Comparison of ENCODE assay signal across 8 cellular contexts in genomic region chr1:237655778-237656177, GRCh38.
"Had no signal": no experiment of that assay in that cellular context is flagged by ENCODE, and none has a peak within 500 bp of the region (broad histone marks: within the 10 kb centered on the region; RNA-seq: fewer than 3 reads in every experiment).

No MANE protein-coding gene starts in this region.

- DNase-seq: IMR-90, KBM-7, KG1 had no signal

- ATAC-seq: HepG2, K562 had no signal

- FAIRE-seq: HepG2, HTR-8/SVneo, K562 had no signal

- H3K4me3 ChIP-seq: K562 had no signal

- H3K27ac ChIP-seq: HL-60, KMS-11 had no signal
